In genomic region chr10:73307203-73307800, GRCh38 we compare ENCODE assay signal across 21 cellular contexts. TPM values are rescaled to one million over a fixed set of nuclear protein-coding genes. Genes with fewer than 3 reads are reported as not detected.
A peak's percentile ranks its signal among the peaks of the same experiment; 100 is the strongest.
DNase-seq lines count a peak whose midpoint lies in the region; ATAC-seq and TF ChIP-seq lines count a peak whose summit lies in the region.
"Had no signal": no experiment of that assay in that cellular context is flagged by ENCODE, and none has a peak within 500 bp of the region (broad histone marks: within the 10 kb centered on the region; RNA-seq: fewer than 3 reads in every experiment).

No MANE protein-coding gene starts in this region.

- H3K27me3 ChIP-seq in endodermal cell (ENCODE audit: control insufficient read depth, insufficient read depth, low read length, poor library complexity, severe bottlenecking) (peaks cover 22% of the 10 kb centered on the region), PC-3 (ENCODE audit: low read length) (peaks cover 14% of the 10 kb centered on the region)
- H3K27me3 ChIP-seq: BLaER1 had no signal

- H3K4me1 Mint-ChIP-seq in endodermal cell = no peaks in the 10 kb centered on the region
- H3K4me1 Mint-ChIP-seq: CD14-positive monocyte; CD4-positive, alpha-beta memory T cell; CD4-positive, CD25-positive, alpha-beta regulatory T cell; CD8-positive, alpha-beta memory T cell had no signal

- no peak overlapping the region for H3K4me3 Mint-ChIP-seq in endodermal cell
- H3K4me3 Mint-ChIP-seq: CD14-positive monocyte; CD4-positive, alpha-beta memory T cell; CD4-positive, CD25-positive, alpha-beta regulatory T cell; CD8-positive, alpha-beta memory T cell had no signal

- DNase-seq in NCI-H82 (lab: John Stamatoyannopoulos, UW) (peak; percentile 45), NCI-H82 treated with DMSO at 0.1 percent for 48 hours (lab: John Stamatoyannopoulos, UW; ENCODE audit: unreplicated experiment) (no peak), SK-N-DZ (ENCODE audit: low spot score) (peak; percentile 35), endodermal cell (no peak), PC-3 (no peak), DMS79 (lab: John Stamatoyannopoulos, UW) (no peak)
- DNase-seq: ACHN; BE2C; C1 segment of cervical spinal cord; CD4-positive, alpha-beta memory T cell; CD4-positive, CD25-positive, alpha-beta regulatory T cell; CD8-positive, alpha-beta memory T cell; COR-L47; DMS 273 treated with DMSO at 0.1 percent for 48 hours; DMS153; DMS53; DMS79 treated with DMSO at 0.1 percent for 48 hours; GF-D8 had no signal

- H3K27ac ChIP-seq in endodermal cell (ENCODE audit: low read depth, low read length) (no peak overlapping the region), PC-3 (ENCODE audit: low read length) (no peak overlapping the region)
- H3K27ac ChIP-seq: 22Rv1, BLaER1 had no signal

- peak overlapping the region; percentile 21 for H3K4me3 ChIP-seq in endodermal cell (ENCODE audit: low read length)
- H3K4me3 ChIP-seq in PC-3 (ENCODE audit: low read length) = no peak overlapping the region
- H3K4me3 ChIP-seq: BLaER1 had no signal

- H3K36me3 ChIP-seq in endodermal cell (ENCODE audit: control insufficient read depth, insufficient read depth, low read length) = no peaks in the 10 kb centered on the region
- H3K36me3 ChIP-seq in PC-3 (ENCODE audit: low read depth, low read length) = no peaks in the 10 kb centered on the region
- H3K36me3 ChIP-seq: BE2C had no signal

- H3K4me1 ChIP-seq in endodermal cell (ENCODE audit: control insufficient read depth, insufficient read depth, low read length) (no peaks in the 10 kb centered on the region), PC-3 (ENCODE audit: insufficient read depth, low read length) (no peaks in the 10 kb centered on the region)
- H3K4me1 ChIP-seq: BE2C, BLaER1 had no signal

- no peaks in the 10 kb centered on the region for H3K79me2 ChIP-seq in PC-3 (ENCODE audit: low read length)

- no peaks in the 10 kb centered on the region for H3K9me2 ChIP-seq in PC-3 (replicated peaks; ENCODE audit: low read length)

- no peaks in the 10 kb centered on the region for H4K20me1 ChIP-seq in PC-3 (ENCODE audit: low read length)
- H4K20me1 ChIP-seq: BLaER1 had no signal

- peaks cover 4% of the 10 kb centered on the region for H3K36me3 Mint-ChIP-seq in endodermal cell (ENCODE audit: low read depth)
- H3K36me3 Mint-ChIP-seq: CD14-positive monocyte had no signal

- H3K27ac Mint-ChIP-seq in endodermal cell = no peak overlapping the region
- H3K27ac Mint-ChIP-seq: CD14-positive monocyte; CD4-positive, alpha-beta memory T cell; CD4-positive, CD25-positive, alpha-beta regulatory T cell; CD8-positive, alpha-beta memory T cell had no signal

- H3F3A ChIP-seq in PC-3 (ENCODE audit: low read length, unreplicated experiment) = no peaks in the 10 kb centered on the region

- no TSS peak for BruUV-seq in PC-3 (replicated peaks; lab: Mats Ljungman, UMichigan)

- intact Hi-C loops in PC-3 (cut with micrococcal nuclease) = no loop called here

- TF ChIP-seq CTCF in endodermal cell (conservative IDR thresholded peaks at IDR 0.05) (no peak), PC-3 (conservative IDR thresholded peaks at IDR 0.05; ENCODE audit: low read depth, low read length) (no peak)

- no peak overlapping the region for H2AFZ ChIP-seq in PC-3 (ENCODE audit: low read length)

- H3K9ac ChIP-seq in endodermal cell (ENCODE audit: extremely low read depth, low read length, poor library complexity, severe bottlenecking) (no peak overlapping the region), PC-3 (ENCODE audit: low read length) (no peak overlapping the region)
- H3K9ac ChIP-seq: BLaER1 had no signal

- CTCF ChIA-PET in PC-3 (lab: Charles Lee) = no interaction called here

- ATAC-seq in PC-3 = no peak

- H3K9me3 ChIP-seq in endodermal cell (ENCODE audit: control insufficient read depth, low read length) (peaks cover 27% of the 10 kb centered on the region), PC-3 (ENCODE audit: low read length) (peaks cover 23% of the 10 kb centered on the region)
- H3K9me3 ChIP-seq: BE2C had no signal

- H3K9me3 Mint-ChIP-seq in endodermal cell = peaks cover 24% of the 10 kb centered on the region

- no peak overlapping the region for H3K4me2 ChIP-seq in PC-3 (ENCODE audit: low read length)
- H3K4me2 ChIP-seq: BLaER1 had no signal

- peaks cover 5% of the 10 kb centered on the region for H3K27me3 Mint-ChIP-seq in endodermal cell (ENCODE audit: insufficient read depth)
- H3K27me3 Mint-ChIP-seq: CD4-positive, alpha-beta memory T cell had no signal

- POLR2A ChIA-PET in PC-3 (lab: Charles Lee; ENCODE audit: unreplicated experiment) = no interaction called here

RNA-seq across cellular contexts. Expression of gene CFAP70, which starts 51.4 kb away (rescaled TPM):
- polyA plus RNA-seq in SK-N-DZ (2014; cell fraction: cytosol; rRNA removed) = 0.39 and 0.61 TPM in 2 replicates
- polyA plus RNA-seq in SK-N-DZ (2014; cell fraction: nucleus; rRNA removed) = 3.2 and 4.1 TPM in 2 replicates
- total RNA-seq in endodermal cell = under 1 TPM; 0.58 to 0.77 TPM
- 0.53 TPM for polyA plus RNA-seq in endodermal cell (2013, experiment 1 of 2)
- polyA plus RNA-seq in endodermal cell (2013, experiment 2 of 2) = 0.50 TPM
- total RNA-seq in PC-3 (2014; rRNA removed) = 0.73 and 0.92 TPM in 2 replicates
- polyA plus RNA-seq: CD8-positive, alpha-beta memory T cell had no signal

RNA-seq across cellular contexts. Expression of gene MRPS16, which starts 54.9 kb away (rescaled TPM):
- polyA plus RNA-seq in SK-N-DZ (2014; cell fraction: cytosol; rRNA removed) = 103 and 110 TPM in 2 replicates
- 57.2 and 61.2 TPM in 2 replicates for polyA plus RNA-seq in SK-N-DZ (2014; cell fraction: nucleus; rRNA removed)
- 100 to 1,000 TPM in 1 of 2 donors, 10 to 100 TPM in 1; 100.0 to 104 TPM for total RNA-seq in endodermal cell
- polyA plus RNA-seq in endodermal cell (2013, experiment 1 of 2) = 96.6 TPM
- 99.0 TPM for polyA plus RNA-seq in endodermal cell (2013, experiment 2 of 2)
- total RNA-seq in PC-3 (2014; rRNA removed) = 230 and 275 TPM in 2 replicates

Comparison
In these comparisons a context has a peak if more than half of its experiments do, and no peak if none do; other contexts are left out.
1. DNase-seq: peak in NCI-H82 (single experiment) and SK-N-DZ (single experiment); none in NCI-H82 treated with DMSO at 0.1 percent for 48 hours (single experiment), endodermal cell (single experiment), PC-3 (single experiment) and DMS79 (single experiment).